In genomic region chr20:41027872-41028358, GRCh38 we compare ENCODE assay signal across 8 cellular contexts. TPM values are rescaled to one million over a fixed set of nuclear protein-coding genes. Genes with fewer than 3 reads are reported as not detected.
DNase-seq lines count a peak whose midpoint lies in the region; ATAC-seq and TF ChIP-seq lines count a peak whose summit lies in the region.

No MANE protein-coding gene starts in this region.

- peaks cover 28% of the 10 kb centered on the region for H3K4me1 Mint-ChIP-seq in memory B cell

- TF ChIP-seq EP300 in upper lobe of left lung (IDR thresholded peaks at IDR 0.05): no peak

- peaks cover 7% of the 10 kb centered on the region for H3K36me3 Mint-ChIP-seq in memory B cell

- H3K4me1 ChIP-seq in cardiac muscle cell (ENCODE audit: low read depth) (peaks cover 21% of the 10 kb centered on the region), upper lobe of left lung (peaks cover 29 to 40% (median 31%) of the 10 kb centered on the region in 4 donors)

- H3K27ac Mint-ChIP-seq in memory B cell: peak overlapping the region; percentile 99

- DNase-seq in cardiac muscle cell (ENCODE audit: low read depth in 1 of 2, low spot score in 1 of 2): no peak
- DNase-seq in left ventricle myocardium superior: no peak
- no peak for DNase-seq in astrocyte of the cerebellum (ENCODE audit: low read depth)
- no peak for DNase-seq in memory B cell (ENCODE audit: low spot score in 2 of 2)
- DNase-seq in upper lobe of left lung: no peak
- DNase-seq in NOMO-1 treated with dmso at 0.1 percent for 144 hours (lab: John Stamatoyannopoulos, UW; ENCODE audit: unreplicated experiment): no peak
- no peak for DNase-seq in stimulated activated naive CD4-positive, alpha-beta T cell treated with Interleukin-2 at 50 U/mL for 16 hours (lab: John Stamatoyannopoulos, UW)
- no peak for DNase-seq in NCI-H510A treated with DMSO at 0.1 percent for 48 hours (lab: John Stamatoyannopoulos, UW)

- intact Hi-C loops in left ventricle myocardium superior (cut with micrococcal nuclease): no loop called here

- H3K27me3 ChIP-seq in cardiac muscle cell (no peaks in the 10 kb centered on the region), upper lobe of left lung (no peaks in the 10 kb centered on the region)

- H3K9me3 ChIP-seq in cardiac muscle cell (ENCODE audit: low read depth) (no peaks in the 10 kb centered on the region), upper lobe of left lung (no peaks in the 10 kb centered on the region)

- H3K36me3 ChIP-seq in cardiac muscle cell (no peaks in the 10 kb centered on the region), upper lobe of left lung (no peaks in the 10 kb centered on the region)

- no peak for TF ChIP-seq POLR2A in upper lobe of left lung (IDR thresholded peaks at IDR 0.05)

- H3K4me3 ChIP-seq in cardiac muscle cell (peak overlapping the region; percentile 24), astrocyte of the cerebellum (ENCODE audit: low read depth, low read length) (peak overlapping the region; percentile 81), upper lobe of left lung (peak overlapping the region in 3 of 4 donors; percentile 63 to 80 (median 73))

- in situ Hi-C loops in astrocyte of the cerebellum (cut with HindIII; ENCODE audit: low sequenced_read_pairs): no loop called here

- H3K9me3 Mint-ChIP-seq in memory B cell: no peaks in the 10 kb centered on the region

- H3K4me3 Mint-ChIP-seq in memory B cell: peak overlapping the region; percentile 86

- H3K27me3 Mint-ChIP-seq in memory B cell: no peaks in the 10 kb centered on the region

- ATAC-seq in left ventricle myocardium superior (no peak), memory B cell (ENCODE audit: low read depth) (no peak), upper lobe of left lung (ENCODE audit: low FRiP score in 2 of 2) (no peak)

- H3K27ac ChIP-seq in cardiac muscle cell (no peak overlapping the region), upper lobe of left lung (peak overlapping the region; percentile 45 to 99 (median 72))

- WGBS in upper lobe of left lung, 2 donors: 36% methylated on average over 10 of the region's 10 CpGs

- TF ChIP-seq CTCF in cardiac muscle cell (IDR thresholded peaks at IDR 0.05; ENCODE audit: low read depth, low read length): no peak
- no peak for TF ChIP-seq CTCF in astrocyte of the cerebellum (IDR thresholded peaks at IDR 0.05; ENCODE audit: low read depth, low read length, missing control alignments)
- TF ChIP-seq CTCF in upper lobe of left lung (IDR thresholded peaks at IDR 0.05): no peak

RNA-seq across cellular contexts. Expression of gene TOP1, which starts 0.7 kb away (rescaled TPM):
- 12.4 and 21.5 TPM in 2 replicates for total RNA-seq in cardiac muscle cell
- polyA plus RNA-seq in cardiac muscle cell: 21.5 and 21.7 TPM in 2 replicates
- total RNA-seq in left ventricle myocardium superior: 25.3 TPM
- 10 to 100 TPM; 39.8 to 94.2 (median 49.0) TPM for total RNA-seq in upper lobe of left lung

Comparison
In these comparisons a context has a peak if more than half of its experiments do, and no peak if none do; other contexts are left out.
1. H3K4me3 ChIP-seq: peak in every context shown above with its lines; median percentile 81 in astrocyte of the cerebellum; 73 in upper lobe of left lung; 24 in cardiac muscle cell.